In the genomic region with DNA sequence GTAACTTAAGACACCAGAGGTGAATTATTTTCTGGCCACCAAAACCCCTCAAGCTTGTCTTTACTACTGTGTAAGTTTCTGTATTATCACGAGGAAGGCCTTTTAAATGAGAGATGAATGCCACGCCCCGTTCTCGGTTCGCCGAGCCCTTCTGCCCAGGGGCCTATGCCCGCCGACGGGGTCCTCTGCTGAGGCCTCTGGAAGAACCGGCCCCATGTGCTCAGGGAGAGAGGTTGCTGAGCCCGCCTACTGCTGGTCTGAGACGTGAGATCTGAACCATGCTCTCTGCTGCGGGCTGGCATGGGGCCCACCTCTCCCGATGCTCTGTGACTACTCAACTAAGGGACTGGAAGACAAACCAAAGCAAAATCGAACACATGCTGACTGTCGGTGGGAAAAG, we compare ENCODE assay signal across 29 cellular contexts. TPM values are rescaled to one million over a fixed set of nuclear protein-coding genes. Genes with fewer than 3 reads are reported as not detected.
"Had no signal": no experiment of that assay in that cellular context is flagged by ENCODE, and none has a peak within 500 bp of the region (broad histone marks: within the 10 kb centered on the region; RNA-seq: fewer than 3 reads in every experiment).

No MANE protein-coding gene starts in this region.

- H3K4me3 ChIP-seq: left lung, lower lobe of right lung, ovary, right atrium auricular region, right lobe of liver, smooth muscle cell, stomach, testis, thyroid gland, upper lobe of right lung had no signal

- H3K27ac ChIP-seq: left lung, lower lobe of right lung, neutrophil, ovary, right atrium auricular region, right lobe of liver, stomach, testis, upper lobe of right lung had no signal

- H3K4me2 ChIP-seq: smooth muscle cell had no signal

- H3K4me3 Mint-ChIP-seq: naive thymus-derived CD8-positive, alpha-beta T cell; nephron; neural crest cell had no signal

- H3K27ac Mint-ChIP-seq: nephron; progenitor cell of endocrine pancreas; stimulated activated naive B cell treated with anti-CD40 and anti-IgM and Interleukin-4, amounts not matched to agents 10 μg/mL and 1 μg/mL and 100 μg/mL, for 72 hours had no signal

- H3K27me3 ChIP-seq: left lung, neutrophil, ovary, right atrium auricular region, right lobe of liver, stomach, testis, thyroid gland, upper lobe of right lung had no signal

- H3K4me1 ChIP-seq: left lung had no signal

- ATAC-seq: left colon; left lung; lower lobe of right lung; naive thymus-derived CD8-positive, alpha-beta T cell; right lobe of liver; stimulated activated naive B cell treated with anti-CD40 and anti-IgM and Interleukin-4, amounts not matched to agents 10 μg/mL and 1 μg/mL and 100 μg/mL, for 72 hours; stimulated activated naive CD8-positive, alpha-beta T cell treated with anti-CD3 and anti-CD28 coated beads, Interleukin-15, Interleukin-2, amounts not matched to agents 100 U/mL and 50 U/mL, for 24 hours; upper lobe of right lung had no signal

- H3K36me3 ChIP-seq: neutrophil, ovary had no signal

- H3K9me3 Mint-ChIP-seq: naive thymus-derived CD8-positive, alpha-beta T cell; nephron; neural crest cell; stimulated activated naive B cell treated with anti-CD40 and anti-IgM and Interleukin-4, amounts not matched to agents 10 μg/mL and 1 μg/mL and 100 μg/mL, for 72 hours had no signal

- H3K9me3 ChIP-seq: left lung, lower lobe of right lung, neutrophil, ovary, right atrium auricular region, right lobe of liver, stomach, testis, thyroid gland, upper lobe of right lung had no signal

- H3K36me3 Mint-ChIP-seq: naive thymus-derived CD8-positive, alpha-beta T cell had no signal

- DNase-seq: hippocampal formation; left colon; lower lobe of right lung; mammary epithelial cell; mesenchymal stem cell; naive thymus-derived CD8-positive, alpha-beta T cell; occipital lobe; ovary; stimulated activated CD4-positive, alpha-beta T cell treated with anti-CD3 and anti-CD28 coated beads, Interleukin-1b, Interleukin-23, amount 100 ng/mL, for 48 hours; stimulated activated CD4-positive, alpha-beta T cell treated with anti-CD3 and anti-CD28 coated beads, Interleukin-2, amount 100 ng/mL, for 48 hours; stimulated activated CD4-positive, alpha-beta T cell treated with anti-CD3 and anti-CD28 coated beads, Interleukin-4, amount 100 ng/mL, for 4 hours; stimulated activated CD8-positive, alpha-beta memory T cell treated with anti-CD3 and anti-CD28 coated beads, Interleukin-4, amount 100 ng/mL, for 48 hours; stimulated activated naive B cell treated with anti-CD40 and anti-IgM and Interleukin-4, amounts not matched to agents 10 μg/mL and 1 μg/mL and 100 μg/mL, for 72 hours; stimulated activated naive CD8-positive, alpha-beta T cell treated with anti-CD3 and anti-CD28 coated beads, Interleukin-15, Interleukin-2, amounts not matched to agents 100 U/mL and 50 U/mL, for 24 hours; stomach; testis; thyroid gland; trophoblast cell; upper lobe of right lung had no signal

- H3K27me3 Mint-ChIP-seq: naive thymus-derived CD8-positive, alpha-beta T cell; progenitor cell of endocrine pancreas; stimulated activated naive B cell treated with anti-CD40 and anti-IgM and Interleukin-4, amounts not matched to agents 10 μg/mL and 1 μg/mL and 100 μg/mL, for 72 hours had no signal

- FAIRE-seq: kidney, urothelium cell line had no signal

- H3K4me1 Mint-ChIP-seq: neural crest cell; stimulated activated naive B cell treated with anti-CD40 and anti-IgM and Interleukin-4, amounts not matched to agents 10 μg/mL and 1 μg/mL and 100 μg/mL, for 72 hours had no signal

RNA-seq across cellular contexts. Expression of a gene that starts 21.0 kb away (rescaled TPM):
- total RNA-seq: occipital lobe had no signal
- polyA plus RNA-seq: mammary epithelial cell had no signal
